1 cellular context compared by ENCODE assay signal in genomic region chr12:12922191-12922616, GRCh38.
TF ChIP-seq lines count a peak whose summit lies in the region.

No MANE protein-coding gene starts in this region.

TF ChIP-seq in GM23338, 12 proteins besides CTCF, POLR2A, EP300 and RAD21 (continued from another document):
- TF ChIP-seq ZNF462 (CRISPR knock-in tag; IDR thresholded peaks at IDR 0.05) (no peak), JUNB (IDR thresholded peaks at IDR 0.05; ENCODE audit: unreplicated experiment) (no peak), EZH2phosphoT487 (IDR thresholded peaks at IDR 0.05; ENCODE audit: unreplicated experiment) (no peak), NANOG (IDR thresholded peaks at IDR 0.05; ENCODE audit: borderline replicate concordance) (no peak), ZNF114 (CRISPR knock-in tag; IDR thresholded peaks at IDR 0.05) (no peak)
